Comparison of ENCODE assay signal across 22 cellular contexts in the genomic region with DNA sequence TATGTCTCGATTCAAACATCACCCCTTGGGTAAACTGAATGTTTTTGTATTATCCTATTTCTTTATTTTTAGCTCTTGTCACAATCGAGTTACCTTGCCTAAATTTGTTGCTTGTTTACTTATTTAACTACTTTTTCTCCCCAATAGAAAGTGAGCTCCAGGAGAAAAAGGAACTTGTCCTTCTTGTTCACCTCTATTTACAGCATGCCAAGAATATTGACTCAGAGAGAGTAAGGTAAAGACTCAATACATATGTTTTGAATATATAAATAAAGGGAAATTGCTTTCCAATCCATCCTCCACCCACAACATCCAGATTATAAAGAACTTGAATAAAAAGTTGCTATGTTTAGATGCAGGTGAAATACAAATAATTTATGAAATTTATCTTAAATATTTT.
"Had no signal": no experiment of that assay in that cellular context is flagged by ENCODE, and none has a peak within 500 bp of the region (broad histone marks: within the 10 kb centered on the region; RNA-seq: fewer than 3 reads in every experiment).

No MANE protein-coding gene starts in this region.

- H3K27ac Mint-ChIP-seq: activated B cell treated with CpG ODN at 0.5 μM for 24 hours; activated naive CD4-positive, alpha-beta T cell treated with anti-CD3 and anti-CD28 coated beads, Interleukin-2, amount 50 U/mL, for 72 hours; activated T-cell treated with anti-CD3 and anti-CD28 coated beads, Interleukin-2, amount 50 U/mL, for 72 hours; mesothelial cell of epicardium; naive B cell; nephron progenitor cell had no signal

- H3K9me3 Mint-ChIP-seq: activated B cell treated with CpG ODN at 0.5 μM for 24 hours; activated naive CD4-positive, alpha-beta T cell treated with anti-CD3 and anti-CD28 coated beads, Interleukin-2, amount 50 U/mL, for 72 hours; mesothelial cell of epicardium; naive B cell; nephron progenitor cell had no signal

- H3K9me3 ChIP-seq: colonic mucosa, gastroesophageal sphincter, pancreas, psoas muscle, spleen, suprapubic skin, tibial artery, upper lobe of right lung had no signal

- H3K4me1 Mint-ChIP-seq: activated B cell treated with CpG ODN at 0.5 μM for 24 hours, naive B cell, nephron progenitor cell had no signal

- H3K4me3 Mint-ChIP-seq: activated B cell treated with CpG ODN at 0.5 μM for 24 hours; activated T-cell treated with anti-CD3 and anti-CD28 coated beads, Interleukin-2, amount 50 U/mL, for 72 hours; mesothelial cell of epicardium; naive B cell; nephron progenitor cell had no signal

- DNase-seq: activated B cell treated with CpG ODN at 0.5 μM for 24 hours; activated naive CD4-positive, alpha-beta T cell; activated T-cell treated with anti-CD3 and anti-CD28 coated beads for 4 hours; activated T-cell treated with anti-CD3 and anti-CD28 coated beads, Interleukin-2, amount 50 U/mL, for 72 hours; colonic mucosa; dorsolateral prefrontal cortex; effector memory CD4-positive, alpha-beta T cell; hippocampal formation; kidney; left colon; naive B cell; nephron progenitor cell; pancreas; psoas muscle; spleen; stimulated activated naive CD4-positive, alpha-beta T cell; tibial artery; upper lobe of right lung had no signal

- H3K27ac ChIP-seq: colonic mucosa, dorsolateral prefrontal cortex, gastroesophageal sphincter, pancreas, psoas muscle, spleen, suprapubic skin, tibial artery, upper lobe of right lung had no signal

- H3K27me3 ChIP-seq: colonic mucosa, dorsolateral prefrontal cortex, gastroesophageal sphincter, pancreas, spleen, suprapubic skin, tibial artery, upper lobe of right lung had no signal

- FAIRE-seq: kidney, pancreas had no signal

- H3K4me1 ChIP-seq: colonic mucosa, gastroesophageal sphincter, pancreas, psoas muscle, spleen, suprapubic skin, tibial artery, upper lobe of right lung had no signal

- H3K4me3 ChIP-seq: colonic mucosa, dorsolateral prefrontal cortex, gastroesophageal sphincter, pancreas, psoas muscle, spleen, suprapubic skin, tibial artery, upper lobe of right lung had no signal

- H3K36me3 ChIP-seq: colonic mucosa, gastroesophageal sphincter, pancreas, spleen, suprapubic skin, tibial artery, upper lobe of right lung had no signal

- H3K36me3 Mint-ChIP-seq: activated naive CD4-positive, alpha-beta T cell treated with anti-CD3 and anti-CD28 coated beads, Interleukin-2, amount 50 U/mL, for 72 hours; mesothelial cell of epicardium; naive B cell had no signal

- H3K27me3 Mint-ChIP-seq: activated B cell treated with CpG ODN at 0.5 μM for 24 hours, naive B cell had no signal
